19 cellular contexts compared by ENCODE assay signal in genomic region chr21:42338730-42339715, GRCh38. TPM values are rescaled to one million over a fixed set of nuclear protein-coding genes. Genes with fewer than 3 reads are reported as not detected.
DNase-seq lines count a peak whose midpoint lies in the region; ATAC-seq, FAIRE-seq and TF ChIP-seq lines count a peak whose summit lies in the region.
"Had no signal": no experiment of that assay in that cellular context is flagged by ENCODE, and none has a peak within 500 bp of the region (broad histone marks: within the 10 kb centered on the region; RNA-seq: fewer than 3 reads in every experiment).

No MANE protein-coding gene starts in this region.

- peak; percentile 57 to 80 for ATAC-seq in activated CD4-positive, CD25-positive, alpha-beta regulatory T cell treated with anti-CD3 and anti-CD28 coated beads, Interleukin-2, amount 50 U/mL, for 24 hours
- ATAC-seq in HepG2 (no peak; the same call in 2 of the 3 replicates), GM19395 (IDR thresholded peaks at IDR 0.05; ENCODE audit: unreplicated experiment) (no peak), GM18502 (IDR thresholded peaks at IDR 0.05; ENCODE audit: poor library complexity, unreplicated experiment) (no peak)
- ATAC-seq in stimulated activated memory B cell treated with anti-CD40 and anti-IgM and Interleukin-4, amounts not matched to agents 10 μg/mL and 1 μg/mL and 100 μg/mL, for 72 hours, result peak; percentile 35

- H3K27ac Mint-ChIP-seq in activated T-cell treated with anti-CD3 and anti-CD28 coated beads, Interleukin-2, amount 50 U/mL, for 24 hours, result no peak overlapping the region
- peak overlapping the region; percentile 9 for H3K27ac Mint-ChIP-seq in stimulated activated memory B cell treated with anti-CD40 and anti-IgM and Interleukin-4, amounts not matched to agents 10 μg/mL and 1 μg/mL and 100 μg/mL, for 72 hours

- no peak overlapping the region for H3K9ac ChIP-seq in HepG2 (ENCODE audit: insufficient read depth, low read depth, low read length)

- no peak for DNase-seq in activated CD4-positive, CD25-positive, alpha-beta regulatory T cell treated with anti-CD3 and anti-CD28 coated beads, Interleukin-2, amount 50 U/mL, for 72 hours
- peak; percentile 28 for DNase-seq in activated T-cell treated with anti-CD3 and anti-CD28 coated beads, Interleukin-2, amount 50 U/mL, for 24 hours
- DNase-seq in HepG2 (ENCODE audit: low spot score), result no peak
- DNase-seq in NCI-H146 treated with DMSO at 0.1 percent for 48 hours (lab: John Stamatoyannopoulos, UW; ENCODE audit: unreplicated experiment), result no peak
- DNase-seq: activated naive CD8-positive, alpha-beta T cell treated with anti-CD3 and anti-CD28 coated beads, Interleukin-2, amount 10 ng/mL, durations not matched to agents 7 days and 5 days; activated T-cell treated with anti-CD3 and anti-CD28 coated beads, Interleukin-2, amount 50 U/mL, for 4 hours; hippocampal formation; naive thymus-derived CD8-positive, alpha-beta T cell; NCI-H2227 treated with DMSO at 0.1 percent for 48 hours had no signal

- WGBS in HepG2 (ENCODE audit: low lambda C conversion rate), result 57% methylated on average over 7 of the region's 17 CpGs

- peaks cover 14% of the 10 kb centered on the region for H3K4me1 Mint-ChIP-seq in activated T-cell treated with anti-CD3 and anti-CD28 coated beads, Interleukin-2, amount 50 U/mL, for 24 hours (ENCODE audit: low read depth)
- H3K4me1 Mint-ChIP-seq in stimulated activated memory B cell treated with anti-CD40 and anti-IgM and Interleukin-4, amounts not matched to agents 10 μg/mL and 1 μg/mL and 100 μg/mL, for 72 hours, result peaks cover 11% of the 10 kb centered on the region

- TF ChIP-seq EP300 in HepG2 (IDR thresholded peaks at IDR 0.05; ENCODE audit: low read depth in 2 of 2, low read length in 2 of 2) (no peak), HepG2 (CRISPR knock-in tag; IDR thresholded peaks at IDR 0.05; ENCODE audit: borderline replicate concordance) (no peak)

- BruUV-seq in HepG2 (replicated peaks; lab: Mats Ljungman, UMichigan), result no TSS peak

- CTCF ChIA-PET in HepG2 (lab: Yijun Ruan, JAX; ENCODE audit: low intra/inter-chr PET ratio, low total read pairs), result interaction anchor here (3.6 to 4.1 kb wide), 2 partner anchors 42 to 111 kb away, joined by 27 to 33 read pairs; no protein-coding TSS in a partner anchor

- TF ChIP-seq RAD21 in HepG2 (CRISPR knock-in tag; IDR thresholded peaks at IDR 0.05), result no peak

- H3K9me3 Mint-ChIP-seq in activated T-cell treated with anti-CD3 and anti-CD28 coated beads, Interleukin-2, amount 50 U/mL, for 24 hours, result no peaks in the 10 kb centered on the region
- no peaks in the 10 kb centered on the region for H3K9me3 Mint-ChIP-seq in stimulated activated memory B cell treated with anti-CD40 and anti-IgM and Interleukin-4, amounts not matched to agents 10 μg/mL and 1 μg/mL and 100 μg/mL, for 72 hours
- H3K9me3 Mint-ChIP-seq: activated naive CD8-positive, alpha-beta T cell treated with anti-CD3 and anti-CD28 coated beads, Interleukin-2, amount 10 ng/mL, durations not matched to agents 7 days and 5 days; activated T-cell treated with anti-CD3 and anti-CD28 coated beads, Interleukin-2, amount 50 U/mL, for 4 hours had no signal

- H3K4me3 Mint-ChIP-seq in activated T-cell treated with anti-CD3 and anti-CD28 coated beads, Interleukin-2, amount 50 U/mL, for 24 hours, result no peak overlapping the region
- no peak overlapping the region for H3K4me3 Mint-ChIP-seq in stimulated activated memory B cell treated with anti-CD40 and anti-IgM and Interleukin-4, amounts not matched to agents 10 μg/mL and 1 μg/mL and 100 μg/mL, for 72 hours
- H3K4me3 Mint-ChIP-seq: activated naive CD8-positive, alpha-beta T cell treated with anti-CD3 and anti-CD28 coated beads, Interleukin-2, amount 10 ng/mL, durations not matched to agents 7 days and 5 days; activated T-cell treated with anti-CD3 and anti-CD28 coated beads, Interleukin-2, amount 50 U/mL, for 4 hours had no signal

- H3K36me3 ChIP-seq in HepG2 (replicated peaks in 1 of 2; ENCODE audit: control insufficient read depth in 1 of 2, insufficient read depth in 2 of 2, low read length in 2 of 2), result no peaks in the 10 kb centered on the region
- H3K36me3 ChIP-seq: thoracic aorta had no signal

- intact Hi-C loops in HepG2 (cut with micrococcal nuclease; ENCODE audit: unreplicated experiment), result loop anchor here (1.0 kb wide), 3 partner anchors 42 to 111 kb away; no protein-coding TSS in a partner anchor

- H3K4me2 ChIP-seq in HepG2 (ENCODE audit: low read depth, low read length), result peak overlapping the region; percentile 85

- no peaks in the 10 kb centered on the region for H3K36me3 Mint-ChIP-seq in activated T-cell treated with anti-CD3 and anti-CD28 coated beads, Interleukin-2, amount 50 U/mL, for 24 hours (ENCODE audit: low read depth)
- no peaks in the 10 kb centered on the region for H3K36me3 Mint-ChIP-seq in stimulated activated memory B cell treated with anti-CD40 and anti-IgM and Interleukin-4, amounts not matched to agents 10 μg/mL and 1 μg/mL and 100 μg/mL, for 72 hours
- H3K36me3 Mint-ChIP-seq: activated naive CD8-positive, alpha-beta T cell treated with anti-CD3 and anti-CD28 coated beads, Interleukin-2, amount 10 ng/mL, durations not matched to agents 7 days and 5 days; naive thymus-derived CD8-positive, alpha-beta T cell had no signal

- H3K4me3 ChIP-seq in HepG2 (replicated peaks in 1 of 3; ENCODE audit: insufficient read depth in 1 of 3, low read depth in 2 of 3, low read length in 3 of 3), result peak overlapping the region in 1 of 3 experiments; percentile 59; a peak in 1 of 6 replicates
- H3K4me3 ChIP-seq: thoracic aorta had no signal

- H3K4me1 ChIP-seq in HepG2 (ENCODE audit: insufficient read depth, low read length), result peaks cover 21% of the 10 kb centered on the region
- H3K4me1 ChIP-seq: Caco-2 had no signal

- no peaks in the 10 kb centered on the region for H4K20me1 ChIP-seq in HepG2 (ENCODE audit: insufficient read depth, low read length)

- FAIRE-seq in HepG2 (lab: Jason Lieb, UNC), result no peak
- FAIRE-seq: islet of Langerhans had no signal

- H3K79me2 ChIP-seq in HepG2 (ENCODE audit: insufficient read depth, low read length), result no peaks in the 10 kb centered on the region

- POLR2A ChIA-PET in HepG2 (lab: Yijun Ruan, JAX), result no interaction called here

- H3K27me3 ChIP-seq in HepG2 (ENCODE audit: control insufficient read depth in 1 of 2, insufficient read depth in 2 of 2, low read length in 2 of 2), result peaks cover 0 to 4% of the 10 kb centered on the region in 2 experiments; a peak in 2 of 5 replicates

- no peak overlapping the region for H3K27ac ChIP-seq in HepG2 (ENCODE audit: extremely low read length, insufficient read depth, low read length)
- H3K27ac ChIP-seq: 22Rv1, thoracic aorta had no signal

- no peaks in the 10 kb centered on the region for H3K27me3 Mint-ChIP-seq in activated T-cell treated with anti-CD3 and anti-CD28 coated beads, Interleukin-2, amount 50 U/mL, for 24 hours
- peaks cover 41% of the 10 kb centered on the region for H3K27me3 Mint-ChIP-seq in stimulated activated memory B cell treated with anti-CD40 and anti-IgM and Interleukin-4, amounts not matched to agents 10 μg/mL and 1 μg/mL and 100 μg/mL, for 72 hours

- no peak for TF ChIP-seq CTCF in HepG2 (CRISPR knock-in tag; IDR thresholded peaks at IDR 0.05)

- H3K9me3 ChIP-seq in HepG2 (ENCODE audit: low read length), result no peaks in the 10 kb centered on the region
- H3K9me3 ChIP-seq: Caco-2, thoracic aorta had no signal

- in situ Hi-C loops in HepG2 (cut with HindIII; ENCODE audit: extremely low pct_ligation_motif_present, low pct_unique_long_range_greater_than_20kb), result no loop called here

- TF ChIP-seq POLR2A in HepG2 (IDR thresholded peaks at IDR 0.05; ENCODE audit: insufficient read depth in 1 of 2, low read depth in 2 of 2, low read length in 2 of 2), result no peak

- H2AFZ ChIP-seq in HepG2 (ENCODE audit: low read length), result no peak overlapping the region

RNA-seq across cellular contexts. Expression of gene TFF2, which starts 11.8 kb away (rescaled TPM):
- not detected in 2 replicates for total RNA-seq in HepG2 (2016; rRNA removed; fragmentation: Illumina TruSeq; extraction: Trizol)
- total RNA-seq in HepG2 (2016; cell fraction: cytosol; rRNA removed; fragmentation: Illumina TruSeq; extraction: Trizol; ENCODE audit: low read depth), result not detected in 2 replicates
- total RNA-seq in HepG2 (2016; cell fraction: insoluble cytoplasmic fraction; rRNA removed; fragmentation: Illumina TruSeq; extraction: Trizol), result not detected in 2 replicates
- total RNA-seq in HepG2 (2016; cell fraction: membrane; rRNA removed; fragmentation: Illumina TruSeq; extraction: Trizol), result not detected in 2 replicates
- total RNA-seq in HepG2 (2016; cell fraction: nucleus; rRNA removed; fragmentation: Illumina TruSeq; extraction: Trizol), result not detected in 2 replicates
- polyA plus RNA-seq in HepG2 (2011; rRNA removed), result 1.5 and 1.6 TPM in 2 replicates
- 0.50 and 1.2 TPM in 2 replicates for polyA plus RNA-seq in HepG2 (2011; cell fraction: cytosol; rRNA removed)
- polyA plus RNA-seq in HepG2 (2011; cell fraction: nucleus; rRNA removed), result 0.58 and 0.73 TPM in 2 replicates
- polyA plus RNA-seq in HepG2 (2012), result 0.23 and 0.47 TPM in 2 replicates
- polyA plus RNA-seq in HepG2 (2016; cell fraction: cytosol; fragmentation: Illumina TruSeq; extraction: Trizol; ENCODE audit: low read depth), result not detected in 2 replicates
- polyA plus RNA-seq in HepG2 (2016; cell fraction: insoluble cytoplasmic fraction; fragmentation: Illumina TruSeq; extraction: Trizol; ENCODE audit: low read depth), result not detected in 2 replicates
- polyA plus RNA-seq in HepG2 (2016; cell fraction: membrane; fragmentation: Illumina TruSeq; extraction: Trizol; ENCODE audit: low read depth), result not detected in 2 replicates
- polyA plus RNA-seq in HepG2 (2016; cell fraction: nucleus; fragmentation: Illumina TruSeq; extraction: Trizol; ENCODE audit: insufficient read depth, low read depth), result not detected in 2 replicates
- 0.91 TPM in 1 of 2 replicates, not detected in the other for polyA minus RNA-seq in HepG2 (2011; rRNA and poly(A)+ RNA removed; ENCODE audit: low replicate concordance)
- not detected in 2 replicates for polyA minus RNA-seq in HepG2 (2011; cell fraction: cytosol; rRNA and poly(A)+ RNA removed)
- not detected in 2 replicates for polyA minus RNA-seq in HepG2 (2011; cell fraction: nucleus; rRNA and poly(A)+ RNA removed)
- total RNA-seq: activated naive CD8-positive, alpha-beta T cell treated with anti-CD3 and anti-CD28 coated beads, Interleukin-2, amount 10 ng/mL, durations not matched to agents 7 days and 5 days; activated T-cell treated with anti-CD3 and anti-CD28 coated beads, Interleukin-2, amount 50 U/mL, for 4 hours; lung microvascular endothelial cell; naive thymus-derived CD8-positive, alpha-beta T cell; pulmonary artery endothelial cell had no signal
- polyA plus RNA-seq: naive thymus-derived CD8-positive, alpha-beta T cell had no signal

RNA-seq across cellular contexts. Expression of gene TFF3, which starts 23.8 kb away (rescaled TPM):
- total RNA-seq in HepG2 (2016; rRNA removed; fragmentation: Illumina TruSeq; extraction: Trizol), result 7.9 and 14.2 TPM in 2 replicates
- 9.4 and 9.9 TPM in 2 replicates for total RNA-seq in HepG2 (2016; cell fraction: cytosol; rRNA removed; fragmentation: Illumina TruSeq; extraction: Trizol; ENCODE audit: low read depth)
- 10.8 and 14.1 TPM in 2 replicates for total RNA-seq in HepG2 (2016; cell fraction: insoluble cytoplasmic fraction; rRNA removed; fragmentation: Illumina TruSeq; extraction: Trizol)
- 8.0 and 8.6 TPM in 2 replicates for total RNA-seq in HepG2 (2016; cell fraction: membrane; rRNA removed; fragmentation: Illumina TruSeq; extraction: Trizol)
- total RNA-seq in HepG2 (2016; cell fraction: nucleus; rRNA removed; fragmentation: Illumina TruSeq; extraction: Trizol), result 5.1 and 9.3 TPM in 2 replicates
- 26.9 and 27.0 TPM in 2 replicates for polyA plus RNA-seq in HepG2 (2011; rRNA removed)
- polyA plus RNA-seq in HepG2 (2011; cell fraction: cytosol; rRNA removed), result 15.9 and 30.0 TPM in 2 replicates
- 16.3 and 18.8 TPM in 2 replicates for polyA plus RNA-seq in HepG2 (2011; cell fraction: nucleus; rRNA removed)
- 14.9 and 18.1 TPM in 2 replicates for polyA plus RNA-seq in HepG2 (2012)
- polyA plus RNA-seq in HepG2 (2016; cell fraction: cytosol; fragmentation: Illumina TruSeq; extraction: Trizol; ENCODE audit: low read depth), result 7.3 and 9.3 TPM in 2 replicates
- polyA plus RNA-seq in HepG2 (2016; cell fraction: insoluble cytoplasmic fraction; fragmentation: Illumina TruSeq; extraction: Trizol; ENCODE audit: low read depth), result 5.5 and 6.2 TPM in 2 replicates
- 4.6 and 6.5 TPM in 2 replicates for polyA plus RNA-seq in HepG2 (2016; cell fraction: membrane; fragmentation: Illumina TruSeq; extraction: Trizol; ENCODE audit: low read depth)
- 9.5 and 10.5 TPM in 2 replicates for polyA plus RNA-seq in HepG2 (2016; cell fraction: nucleus; fragmentation: Illumina TruSeq; extraction: Trizol; ENCODE audit: insufficient read depth, low read depth)
- 10.8 TPM in 1 of 2 replicates, not detected in the other for polyA minus RNA-seq in HepG2 (2011; rRNA and poly(A)+ RNA removed; ENCODE audit: low replicate concordance)
- polyA minus RNA-seq in HepG2 (2011; cell fraction: cytosol; rRNA and poly(A)+ RNA removed), result 6.5 and 7.7 TPM in 2 replicates
- polyA minus RNA-seq in HepG2 (2011; cell fraction: nucleus; rRNA and poly(A)+ RNA removed), result 0.77 and 1.7 TPM in 2 replicates
- total RNA-seq: activated naive CD8-positive, alpha-beta T cell treated with anti-CD3 and anti-CD28 coated beads, Interleukin-2, amount 10 ng/mL, durations not matched to agents 7 days and 5 days; naive thymus-derived CD8-positive, alpha-beta T cell; pulmonary artery endothelial cell had no signal
- polyA plus RNA-seq: naive thymus-derived CD8-positive, alpha-beta T cell had no signal

RNA-seq across cellular contexts. Expression of gene TFF1, which starts 27.3 kb away (rescaled TPM):
- total RNA-seq in HepG2 (2016; rRNA removed; fragmentation: Illumina TruSeq; extraction: Trizol), result 0.24 TPM in 1 of 2 replicates, not detected in the other
- 0.61 and 1.5 TPM in 2 replicates for total RNA-seq in HepG2 (2016; cell fraction: cytosol; rRNA removed; fragmentation: Illumina TruSeq; extraction: Trizol; ENCODE audit: low read depth)
- 0.32 and 0.42 TPM in 2 replicates for total RNA-seq in HepG2 (2016; cell fraction: insoluble cytoplasmic fraction; rRNA removed; fragmentation: Illumina TruSeq; extraction: Trizol)
- 0.40 TPM in 1 of 2 replicates, not detected in the other for total RNA-seq in HepG2 (2016; cell fraction: membrane; rRNA removed; fragmentation: Illumina TruSeq; extraction: Trizol)
- 1.5 TPM in 1 of 2 replicates, not detected in the other for total RNA-seq in HepG2 (2016; cell fraction: nucleus; rRNA removed; fragmentation: Illumina TruSeq; extraction: Trizol)
- polyA plus RNA-seq in HepG2 (2011; rRNA removed), result 19.4 and 47.1 TPM in 2 replicates
- 45.3 and 80.6 TPM in 2 replicates for polyA plus RNA-seq in HepG2 (2011; cell fraction: cytosol; rRNA removed)
- polyA plus RNA-seq in HepG2 (2011; cell fraction: nucleus; rRNA removed), result 4.4 and 17.6 TPM in 2 replicates
- polyA plus RNA-seq in HepG2 (2012), result 19.3 and 58.1 TPM in 2 replicates
- 0.68 TPM in 2 replicates for polyA plus RNA-seq in HepG2 (2016; cell fraction: cytosol; fragmentation: Illumina TruSeq; extraction: Trizol; ENCODE audit: low read depth)
- polyA plus RNA-seq in HepG2 (2016; cell fraction: insoluble cytoplasmic fraction; fragmentation: Illumina TruSeq; extraction: Trizol; ENCODE audit: low read depth), result 0.52 TPM in 1 of 2 replicates, not detected in the other
- not detected in 2 replicates for polyA plus RNA-seq in HepG2 (2016; cell fraction: membrane; fragmentation: Illumina TruSeq; extraction: Trizol; ENCODE audit: low read depth)
- 2.2 TPM in 1 of 2 replicates, not detected in the other for polyA plus RNA-seq in HepG2 (2016; cell fraction: nucleus; fragmentation: Illumina TruSeq; extraction: Trizol; ENCODE audit: insufficient read depth, low read depth)
- polyA minus RNA-seq in HepG2 (2011; rRNA and poly(A)+ RNA removed; ENCODE audit: low replicate concordance), result 9.8 and 15.5 TPM in 2 replicates
- polyA minus RNA-seq in HepG2 (2011; cell fraction: cytosol; rRNA and poly(A)+ RNA removed), result 9.1 and 13.9 TPM in 2 replicates
- 1.3 and 4.1 TPM in 2 replicates for polyA minus RNA-seq in HepG2 (2011; cell fraction: nucleus; rRNA and poly(A)+ RNA removed)
- total RNA-seq: activated naive CD8-positive, alpha-beta T cell treated with anti-CD3 and anti-CD28 coated beads, Interleukin-2, amount 10 ng/mL, durations not matched to agents 7 days and 5 days; lung microvascular endothelial cell; naive thymus-derived CD8-positive, alpha-beta T cell; pulmonary artery endothelial cell had no signal
- polyA plus RNA-seq: naive thymus-derived CD8-positive, alpha-beta T cell had no signal

RNA-seq across cellular contexts. Expression of gene TMPRSS3, which starts 56.8 kb away (rescaled TPM):
- total RNA-seq in HepG2 (2016; rRNA removed; fragmentation: Illumina TruSeq; extraction: Trizol), result 2.8 and 3.5 TPM in 2 replicates
- 3.0 and 3.4 TPM in 2 replicates for total RNA-seq in HepG2 (2016; cell fraction: cytosol; rRNA removed; fragmentation: Illumina TruSeq; extraction: Trizol; ENCODE audit: low read depth)
- 3.4 and 4.2 TPM in 2 replicates for total RNA-seq in HepG2 (2016; cell fraction: insoluble cytoplasmic fraction; rRNA removed; fragmentation: Illumina TruSeq; extraction: Trizol)
- total RNA-seq in HepG2 (2016; cell fraction: membrane; rRNA removed; fragmentation: Illumina TruSeq; extraction: Trizol), result 4.9 and 6.4 TPM in 2 replicates
- 2.5 and 3.0 TPM in 2 replicates for total RNA-seq in HepG2 (2016; cell fraction: nucleus; rRNA removed; fragmentation: Illumina TruSeq; extraction: Trizol)
- polyA plus RNA-seq in HepG2 (2011; rRNA removed), result 16.9 and 17.8 TPM in 2 replicates
- polyA plus RNA-seq in HepG2 (2011; cell fraction: cytosol; rRNA removed), result 14.6 and 15.1 TPM in 2 replicates
- polyA plus RNA-seq in HepG2 (2011; cell fraction: nucleus; rRNA removed), result 14.6 and 14.7 TPM in 2 replicates
- polyA plus RNA-seq in HepG2 (2012), result 3.3 and 13.6 TPM in 2 replicates
- polyA plus RNA-seq in HepG2 (2016; cell fraction: cytosol; fragmentation: Illumina TruSeq; extraction: Trizol; ENCODE audit: low read depth), result 3.5 and 4.6 TPM in 2 replicates
- polyA plus RNA-seq in HepG2 (2016; cell fraction: insoluble cytoplasmic fraction; fragmentation: Illumina TruSeq; extraction: Trizol; ENCODE audit: low read depth), result 4.4 and 4.5 TPM in 2 replicates
- polyA plus RNA-seq in HepG2 (2016; cell fraction: membrane; fragmentation: Illumina TruSeq; extraction: Trizol; ENCODE audit: low read depth), result 4.1 and 5.4 TPM in 2 replicates
- 2.8 and 4.3 TPM in 2 replicates for polyA plus RNA-seq in HepG2 (2016; cell fraction: nucleus; fragmentation: Illumina TruSeq; extraction: Trizol; ENCODE audit: insufficient read depth, low read depth)
- 16.7 and 58.0 TPM in 2 replicates for polyA minus RNA-seq in HepG2 (2011; rRNA and poly(A)+ RNA removed; ENCODE audit: low replicate concordance)
- polyA minus RNA-seq in HepG2 (2011; cell fraction: cytosol; rRNA and poly(A)+ RNA removed), result 4.6 and 6.1 TPM in 2 replicates
- 7.6 and 14.0 TPM in 2 replicates for polyA minus RNA-seq in HepG2 (2011; cell fraction: nucleus; rRNA and poly(A)+ RNA removed)
- total RNA-seq: Caco-2, lung microvascular endothelial cell, pulmonary artery endothelial cell, thoracic aorta had no signal

Comparison
In these comparisons a context has a peak if more than half of its experiments do, and no peak if none do; other contexts are left out.
1. ATAC-seq: peak in activated CD4-positive, CD25-positive, alpha-beta regulatory T cell treated with anti-CD3 and anti-CD28 coated beads, Interleukin-2, amount 50 U/mL, for 24 hours (2 of 2) and stimulated activated memory B cell treated with anti-CD40 and anti-IgM and Interleukin-4, amounts not matched to agents 10 μg/mL and 1 μg/mL and 100 μg/mL, for 72 hours (single experiment); none in HepG2 (single experiment), GM19395 (single experiment) and GM18502 (single experiment).